ENCODE assay signal across 7 cellular contexts in the genomic region with DNA sequence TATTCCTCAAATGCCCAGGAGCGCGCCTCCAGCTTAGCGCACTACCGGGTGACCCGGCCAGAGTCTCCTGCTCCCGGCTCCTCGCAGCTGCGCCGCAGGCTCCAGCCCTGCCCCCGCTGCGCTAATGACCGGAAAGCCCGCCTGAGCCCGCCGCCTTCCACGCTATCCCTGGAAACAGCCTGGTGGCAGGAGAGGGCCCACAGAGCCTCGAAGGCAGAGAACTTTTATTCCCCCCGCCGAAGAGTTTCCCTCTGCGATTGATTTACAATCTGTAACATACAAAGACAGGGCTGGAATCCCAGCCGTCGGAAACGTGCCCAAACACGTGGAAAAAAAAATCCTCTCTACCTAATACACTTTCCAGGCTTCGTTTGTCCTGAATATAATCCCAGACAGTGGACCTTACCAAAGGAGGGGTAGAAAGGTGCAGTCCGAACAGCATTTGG. TPM values are rescaled to one million over a fixed set of nuclear protein-coding genes. Genes with fewer than 3 reads are reported as not detected.
DNase-seq lines count a peak whose midpoint lies in the region; ATAC-seq and TF ChIP-seq lines count a peak whose summit lies in the region.

No MANE protein-coding gene starts in this region.

- 4% methylated on average over 24 of the region's 26 CpGs for WGBS in SK-N-SH (ENCODE audit: low lambda C conversion rate)

- H3K27ac ChIP-seq in HEK293 (ENCODE audit: extremely low read depth, low read depth, low read length) (peak overlapping the region; percentile 74; the same call in 1 of the 2 replicates), SK-N-SH (ENCODE audit: low read depth in 2 of 2, low read length in 1 of 2) (no peak overlapping the region), left ventricle myocardium inferior (replicated peaks) (no peak overlapping the region)

- ATAC-seq in HG03342 (IDR thresholded peaks at IDR 0.05; ENCODE audit: unreplicated experiment), result no peak

- H3K9me2 ChIP-seq in SK-N-SH, result no peaks in the 10 kb centered on the region

- H3K9me3 ChIP-seq in HEK293 (ENCODE audit: control insufficient read depth, insufficient read depth, low read depth, low read length) (no peaks in the 10 kb centered on the region), SK-N-SH (no peaks in the 10 kb centered on the region), left ventricle myocardium inferior (replicated peaks) (no peaks in the 10 kb centered on the region), skeletal muscle satellite cell (replicated peaks; ENCODE audit: low read length) (no peaks in the 10 kb centered on the region)

- no peak overlapping the region for H3K4me3 ChIP-seq in HEK293 (ENCODE audit: low read depth, low read length)
- H3K4me3 ChIP-seq in SK-N-SH (ENCODE audit: low read depth in 2 of 2, low read length in 1 of 2), result peak overlapping the region; percentile 54 to 66
- H3K4me3 ChIP-seq in left ventricle myocardium inferior, result peak overlapping the region; percentile 70
- peak overlapping the region; percentile 76 for H3K4me3 ChIP-seq in skeletal muscle satellite cell (ENCODE audit: low read length)

- H3K4me1 ChIP-seq in HEK293 (ENCODE audit: control insufficient read depth, insufficient read depth, low read length), result peaks cover 18% of the 10 kb centered on the region
- H3K4me1 ChIP-seq in SK-N-SH (ENCODE audit: control insufficient read depth in 1 of 2, insufficient read depth in 2 of 2, low read depth in 1 of 2, low read length in 1 of 2), result peaks cover 5 to 35% of the 10 kb centered on the region in 2 experiments; a peak in 1 of 4 replicates
- peaks cover 47% of the 10 kb centered on the region for H3K4me1 ChIP-seq in left ventricle myocardium inferior
- H3K4me1 ChIP-seq in skeletal muscle satellite cell (ENCODE audit: control insufficient read depth, insufficient read depth, low read length), result peaks cover 25% of the 10 kb centered on the region

- TF ChIP-seq CTCF in HEK293 (tag by site-specific recombination; IDR thresholded peaks at IDR 0.05), result no peak
- TF ChIP-seq CTCF in SK-N-SH (IDR thresholded peaks at IDR 0.05), result no peak
- no peak for TF ChIP-seq CTCF in left ventricle myocardium inferior (IDR thresholded peaks at IDR 0.05; ENCODE audit: borderline replicate concordance)

- DNase-seq in SK-N-SH (peak; percentile 77), left ventricle myocardium inferior (no peak), NCI-H226 (no peak)
- DNase-seq in activated CD4-positive, alpha-beta T cell treated with anti-CD3 and anti-CD28 coated beads for 4 hours, result no peak

- intact Hi-C loops in left ventricle myocardium inferior (cut with micrococcal nuclease), result no loop called here

- H2AFZ ChIP-seq in SK-N-SH (ENCODE audit: low read depth), result peak overlapping the region; percentile 85

- H4K20me1 ChIP-seq in SK-N-SH (ENCODE audit: insufficient read depth), result no peaks in the 10 kb centered on the region

- CTCF ChIA-PET in HEK293 (lab: Yijun Ruan, JAX) (interaction anchor here (0.7 kb wide), 1 partner anchor 260 kb away, joined by 3 read pairs; no protein-coding TSS in a partner anchor), SK-N-SH (lab: Yijun Ruan, JAX) (interaction anchor here (0.7 to 2.1 kb wide), 8 partner anchors 8 to 615 kb away, joined by 3 to 7 read pairs (median 4); partner anchors contain the start of gene TMEM106C)

- H3K27me3 ChIP-seq in SK-N-SH (ENCODE audit: insufficient read depth), result peaks cover 90% of the 10 kb centered on the region
- H3K27me3 ChIP-seq in left ventricle myocardium inferior (ENCODE audit: low read depth), result peaks cover 63% of the 10 kb centered on the region
- H3K27me3 ChIP-seq in skeletal muscle satellite cell (ENCODE audit: control insufficient read depth, insufficient read depth, low read length), result peaks cover 96% of the 10 kb centered on the region

- no peak for TF ChIP-seq EP300 in SK-N-SH (IDR thresholded peaks at IDR 0.05; ENCODE audit: borderline replicate concordance in 1 of 2, low read depth in 1 of 2, low read length in 1 of 2)

- POLR2A ChIA-PET in HEK293 (lab: Yijun Ruan, JAX) (interaction anchor here (0.9 to 1.6 kb wide), 2 partner anchors 19 to 117 kb away, joined by 4 to 6 read pairs; partner anchors contain the start of gene PFKM), SK-N-SH (lab: Yijun Ruan, JAX) (interaction anchor here (1.3 kb wide), 1 partner anchor 11 kb away, joined by 5 read pairs; no protein-coding TSS in a partner anchor)

- H3K4me2 ChIP-seq in SK-N-SH (peak overlapping the region; percentile 95), skeletal muscle satellite cell (ENCODE audit: low read length) (peak overlapping the region; percentile 98)

- H3K9ac ChIP-seq in SK-N-SH (no peak overlapping the region), skeletal muscle satellite cell (ENCODE audit: low read depth, low read length) (no peak overlapping the region)

- no peak for TF ChIP-seq RAD21 in SK-N-SH (IDR thresholded peaks at IDR 0.05; ENCODE audit: low read length)

- H3K79me2 ChIP-seq in SK-N-SH (ENCODE audit: insufficient read depth), result no peaks in the 10 kb centered on the region

- no peaks in the 10 kb centered on the region for H3F3A ChIP-seq in SK-N-SH (replicated peaks; ENCODE audit: insufficient read depth)

- H3K36me3 ChIP-seq in HEK293 (ENCODE audit: control insufficient read depth in 2 of 2, insufficient read depth in 1 of 2, low read length in 2 of 2), result peaks cover 0 to 3% of the 10 kb centered on the region in 2 experiments; a peak in 1 of 3 replicates
- H3K36me3 ChIP-seq in SK-N-SH (replicated peaks in 1 of 2; ENCODE audit: control insufficient read depth in 1 of 2, insufficient read depth in 2 of 2, low read length in 1 of 2), result no peaks in the 10 kb centered on the region
- no peaks in the 10 kb centered on the region for H3K36me3 ChIP-seq in left ventricle myocardium inferior
- no peaks in the 10 kb centered on the region for H3K36me3 ChIP-seq in skeletal muscle satellite cell (ENCODE audit: insufficient read depth, low read length)

TF ChIP-seq in HEK293, 187 proteins besides CTCF, POLR2A, EP300 and RAD21 (continues in another document):
- TF ChIP-seq, protein P1, sequence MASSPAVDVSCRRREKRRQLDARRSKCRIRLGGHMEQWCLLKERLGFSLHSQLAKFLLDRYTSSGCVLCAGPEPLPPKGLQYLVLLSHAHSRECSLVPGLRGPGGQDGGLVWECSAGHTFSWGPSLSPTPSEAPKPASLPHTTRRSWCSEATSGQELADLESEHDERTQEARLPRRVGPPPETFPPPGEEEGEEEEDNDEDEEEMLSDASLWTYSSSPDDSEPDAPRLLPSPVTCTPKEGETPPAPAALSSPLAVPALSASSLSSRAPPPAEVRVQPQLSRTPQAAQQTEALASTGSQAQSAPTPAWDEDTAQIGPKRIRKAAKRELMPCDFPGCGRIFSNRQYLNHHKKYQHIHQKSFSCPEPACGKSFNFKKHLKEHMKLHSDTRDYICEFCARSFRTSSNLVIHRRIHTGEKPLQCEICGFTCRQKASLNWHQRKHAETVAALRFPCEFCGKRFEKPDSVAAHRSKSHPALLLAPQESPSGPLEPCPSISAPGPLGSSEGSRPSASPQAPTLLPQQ (tag by site-specific recombination; IDR thresholded peaks at IDR 0.05), result peak; percentile 87
- TF ChIP-seq, protein P2, sequence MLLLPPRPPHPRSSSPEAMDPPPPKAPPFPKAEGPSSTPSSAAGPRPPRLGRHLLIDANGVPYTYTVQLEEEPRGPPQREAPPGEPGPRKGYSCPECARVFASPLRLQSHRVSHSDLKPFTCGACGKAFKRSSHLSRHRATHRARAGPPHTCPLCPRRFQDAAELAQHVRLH (tag by site-specific recombination; IDR thresholded peaks at IDR 0.05), result no peak
- no peak for TF ChIP-seq ZNF664 (tag by site-specific recombination; IDR thresholded peaks at IDR 0.05)
- peak; percentile 82 for TF ChIP-seq ZFP69B (tag by site-specific recombination; IDR thresholded peaks at IDR 0.05)
- TF ChIP-seq ZNF660 (tag by site-specific recombination; IDR thresholded peaks at IDR 0.05), result peak; percentile 56
- no peak for TF ChIP-seq ZNF112 (tag by site-specific recombination; IDR thresholded peaks at IDR 0.05)
- peak; percentile 20; the same call in 1 of the 2 replicates for TF ChIP-seq ZNF561 (tag by site-specific recombination; IDR thresholded peaks at IDR 0.05; ENCODE audit: borderline replicate concordance)

TF ChIP-seq in SK-N-SH, 30 proteins besides CTCF, POLR2A, EP300 and RAD21 (continues in another document):
- TF ChIP-seq NRF1 (IDR thresholded peaks at IDR 0.05; ENCODE audit: low read depth, low read length) (peak; percentile 20; the same call in 1 of the 2 replicates), EZH2phosphoT487 (IDR thresholded peaks at IDR 0.05; ENCODE audit: borderline replicate concordance, low read depth) (no peak), RCOR1 (IDR thresholded peaks at IDR 0.05; ENCODE audit: low read length) (no peak), MXI1 (IDR thresholded peaks at IDR 0.05; ENCODE audit: low read depth, low read length) (peak; percentile 37; the same call in 1 of the 2 replicates), SIN3A (IDR thresholded peaks at IDR 0.05; ENCODE audit: borderline replicate concordance, low read depth, low read length) (no peak), ELF1 (IDR thresholded peaks at IDR 0.05) (no peak), POLR2AphosphoS5 (IDR thresholded peaks at IDR 0.05; ENCODE audit: low read depth, low read length) (no peak), TCF12 (IDR thresholded peaks at IDR 0.05) (no peak)
- TF ChIP-seq, protein P3, sequence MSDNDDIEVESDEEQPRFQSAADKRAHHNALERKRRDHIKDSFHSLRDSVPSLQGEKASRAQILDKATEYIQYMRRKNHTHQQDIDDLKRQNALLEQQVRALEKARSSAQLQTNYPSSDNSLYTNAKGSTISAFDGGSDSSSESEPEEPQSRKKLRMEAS (IDR thresholded peaks at IDR 0.05; ENCODE audit: low read depth), result 0 out of 2 replicates have a peak, but pooled peaks have one; percentile 22
- TF ChIP-seq, protein P4, sequence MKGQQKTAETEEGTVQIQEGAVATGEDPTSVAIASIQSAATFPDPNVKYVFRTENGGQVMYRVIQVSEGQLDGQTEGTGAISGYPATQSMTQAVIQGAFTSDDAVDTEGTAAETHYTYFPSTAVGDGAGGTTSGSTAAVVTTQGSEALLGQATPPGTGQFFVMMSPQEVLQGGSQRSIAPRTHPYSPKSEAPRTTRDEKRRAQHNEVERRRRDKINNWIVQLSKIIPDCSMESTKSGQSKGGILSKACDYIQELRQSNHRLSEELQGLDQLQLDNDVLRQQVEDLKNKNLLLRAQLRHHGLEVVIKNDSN (IDR thresholded peaks at IDR 0.05; ENCODE audit: borderline replicate concordance, low read depth), result no peak

RNA-seq across cellular contexts. Expression of gene COL2A1, which starts 1.5 kb away (rescaled TPM):
- 0.02 TPM in 1 of 2 replicates, not detected in the other for polyA plus RNA-seq in SK-N-SH (2012; rRNA removed)
- polyA plus RNA-seq in SK-N-SH (2012; cell fraction: cytosol; rRNA removed), result not detected in 2 replicates
- 0.01 TPM in 1 of 2 replicates, not detected in the other for polyA plus RNA-seq in SK-N-SH (2012; cell fraction: nucleus; rRNA removed)
- total RNA-seq in left ventricle myocardium inferior, result not detected
- total RNA-seq in skeletal muscle satellite cell (2012; rRNA removed), result 0.51 TPM in 1 of 2 replicates, not detected in the other

RNA-seq across cellular contexts. Expression of gene TMEM106C, which starts 39.4 kb away (rescaled TPM):
- polyA plus RNA-seq in SK-N-SH (2012; rRNA removed), result 133 and 173 TPM in 2 replicates
- polyA plus RNA-seq in SK-N-SH (2012; cell fraction: cytosol; rRNA removed), result 112 and 161 TPM in 2 replicates
- polyA plus RNA-seq in SK-N-SH (2012; cell fraction: nucleus; rRNA removed), result 101 and 122 TPM in 2 replicates
- 48.1 TPM for total RNA-seq in left ventricle myocardium inferior
- 27.6 and 38.4 TPM in 2 replicates for total RNA-seq in skeletal muscle satellite cell (2012; rRNA removed)
